Comparison of ENCODE assay signal across 8 cellular contexts in the genomic region with DNA sequence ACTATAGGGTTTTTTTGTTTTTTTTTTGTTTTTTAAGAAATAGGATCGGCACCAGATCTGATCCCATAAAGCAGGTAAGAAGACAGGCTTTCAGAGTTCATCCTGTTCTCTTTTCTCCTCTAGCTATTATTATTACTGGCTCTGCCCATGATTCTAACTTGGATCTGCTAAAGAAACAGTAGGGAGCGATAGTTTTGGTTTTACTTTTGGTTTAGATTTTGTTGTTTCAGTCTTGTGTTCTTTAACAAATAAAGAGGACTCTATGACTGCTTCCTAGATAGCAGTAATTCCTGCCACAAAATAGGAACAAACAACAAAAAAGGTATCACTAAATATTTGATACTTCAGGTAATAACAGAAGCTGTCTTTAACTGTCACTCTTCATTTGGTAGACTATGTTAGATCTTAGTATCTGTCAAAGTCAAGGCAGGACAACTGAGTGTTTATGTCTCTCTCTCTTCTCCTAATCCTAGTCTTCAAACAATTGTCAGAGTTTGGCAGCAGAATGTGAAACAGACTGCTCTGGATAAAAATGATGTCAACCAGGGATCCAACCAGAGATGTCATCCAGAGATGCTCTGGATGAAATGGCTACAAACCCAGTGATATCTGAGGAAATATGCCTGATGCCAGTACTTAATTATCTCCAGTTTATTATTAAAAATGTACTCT.
DNase-seq lines count a peak whose midpoint lies in the region; ATAC-seq, FAIRE-seq and TF ChIP-seq lines count a peak whose summit lies in the region.

No MANE protein-coding gene starts in this region.

- no peak for TF ChIP-seq EP300 in GM12878 (IDR thresholded peaks at IDR 0.05; ENCODE audit: borderline replicate concordance in 1 of 2, control insufficient read depth in 1 of 2, low read depth in 2 of 2, low read length in 2 of 2)

- H3K4me3 Mint-ChIP-seq in naive thymus-derived CD8-positive, alpha-beta T cell: peak overlapping the region; percentile 67 to 85 (median 76)

- no peaks in the 10 kb centered on the region for H3K9me3 ChIP-seq in GM12878 (replicated peaks; ENCODE audit: control insufficient read depth, insufficient read depth, low read length)

- peak overlapping the region; percentile 38 to 92 (median 80) for H3K27ac Mint-ChIP-seq in naive thymus-derived CD8-positive, alpha-beta T cell

- RAD21 ChIA-PET in GM12878 (lab: Charles Lee; ENCODE audit: unreplicated experiment): interaction anchor here (0.7 to 4.2 kb wide), 8 partner anchors 21 to 371 kb away, joined by 3 to 51 read pairs (median 6); no protein-coding TSS in a partner anchor

- intact Hi-C loops in GM12878 (cut with micrococcal nuclease; ENCODE audit: unreplicated experiment): loop anchor here (1.0 to 10.0 kb wide), 3 partner anchors 99 to 371 kb away; no protein-coding TSS in a partner anchor
- intact Hi-C loops in posterior cingulate gyrus (cut with DNase I): loop anchor here (5.0 kb wide), 2 partner anchors 126 to 371 kb away; no protein-coding TSS in a partner anchor

- BruUV-seq in GM12878 (replicated peaks; lab: Mats Ljungman, UMichigan): no TSS peak

- peak overlapping the region; percentile 31 for H3K4me2 ChIP-seq in GM12878 (ENCODE audit: control insufficient read depth, insufficient read depth)

- no peaks in the 10 kb centered on the region; a peak in 2 of 4 replicates for H3K36me3 ChIP-seq in GM12878 (ENCODE audit: control insufficient read depth in 2 of 2, insufficient read depth in 2 of 2, low read length in 1 of 2)

- no peaks in the 10 kb centered on the region; the same call in 1 of the 2 replicates for H4K20me1 ChIP-seq in GM12878 (ENCODE audit: control insufficient read depth, insufficient read depth)

- SMC1A ChIA-PET in GM12878 (lab: Charles Lee; ENCODE audit: uncharacterized antibody, unreplicated experiment): interaction anchor here (0.8 to 7.3 kb wide), 14 partner anchors 11 to 370 kb away, joined by 3 to 67 read pairs (median 4); no protein-coding TSS in a partner anchor

- ATAC-seq in HG02571 (IDR thresholded peaks at IDR 0.05; ENCODE audit: unreplicated experiment) (peak; percentile 62), GM12878 (peak; percentile 79), GM21367 (IDR thresholded peaks at IDR 0.05; ENCODE audit: unreplicated experiment) (no peak)
- peak in 1 of 2 donors; percentile 50 for ATAC-seq in naive thymus-derived CD8-positive, alpha-beta T cell

- peaks cover 22% of the 10 kb centered on the region; the same call in 1 of the 2 replicates for H3K4me1 ChIP-seq in GM12878 (ENCODE audit: control insufficient read depth, insufficient read depth, low read length)

- POLR2A ChIA-PET in GM12878 (lab: Charles Lee): interaction anchor here (0.9 to 2.1 kb wide), 6 partner anchors 11 to 128 kb away, joined by 3 to 7 read pairs (median 6); no protein-coding TSS in a partner anchor
- POLR2A ChIA-PET in naive thymus-derived CD8-positive, alpha-beta T cell (lab: Charles Lee): no interaction called here

- CTCF ChIA-PET in GM12878 (lab: Yijun Ruan, JAX): interaction anchor here (0.7 to 4.0 kb wide), 23 partner anchors 11 to 424 kb away, joined by 3 to 48 read pairs (median 4); no protein-coding TSS in a partner anchor

- no peaks in the 10 kb centered on the region for H3K9me3 Mint-ChIP-seq in naive thymus-derived CD8-positive, alpha-beta T cell

- no peak overlapping the region for H2AFZ ChIP-seq in GM12878 (ENCODE audit: control insufficient read depth, low read depth, low read length)

- WGBS in GM12878 (ENCODE audit: insufficient coverage, insufficient replicate concordance, low lambda C conversion rate, missing lambda C conversion rate): 3% methylated on average over 2 of the region's 2 CpGs

- TF ChIP-seq CTCF in GM12878 (IDR thresholded peaks at IDR 0.05 in 2 of 3, conservative IDR thresholded peaks at IDR 0.05 in 1 of 3; ENCODE audit: control insufficient read depth in 2 of 3, extremely low read depth in 1 of 3, insufficient read depth in 1 of 3, low read depth in 3 of 3, low read length in 3 of 3): no peak

- H3K27me3 ChIP-seq in GM12878 (replicated peaks in 1 of 2; ENCODE audit: control insufficient read depth in 2 of 2, insufficient read depth in 2 of 2, low read length in 1 of 2): no peaks in the 10 kb centered on the region

- in situ Hi-C loops in G401 (cut with HindIII; ENCODE audit: low sequenced_read_pairs) (no loop called here), GM12878 (cut with MboI) (loop anchor here (5.0 kb wide), 1 partner anchor 371 kb away; no protein-coding TSS in a partner anchor)

- TF ChIP-seq POLR2A in GM12878 (IDR thresholded peaks at IDR 0.05; ENCODE audit: low read depth, low read length): no peak

- no peaks in the 10 kb centered on the region for H3K27me3 Mint-ChIP-seq in naive thymus-derived CD8-positive, alpha-beta T cell

- FAIRE-seq in GM12878 (lab: Jason Lieb, UNC): no peak

- H3K27ac ChIP-seq in GM12878 (ENCODE audit: control insufficient read depth, insufficient read depth): peak overlapping the region; percentile 43; the same call in 1 of the 2 replicates

- H3K4me1 Mint-ChIP-seq in naive thymus-derived CD8-positive, alpha-beta T cell: peaks cover 27 to 70% (median 54%) of the 10 kb centered on the region in 4 donors

- no peaks in the 10 kb centered on the region for H3K36me3 Mint-ChIP-seq in naive thymus-derived CD8-positive, alpha-beta T cell

- peak overlapping the region; percentile 8 for H3K4me3 ChIP-seq in GM12878

- no peak overlapping the region; the same call in 1 of the 2 replicates for H3K9ac ChIP-seq in GM12878 (ENCODE audit: control insufficient read depth, insufficient read depth, low read length)

- DNase-seq in G401 (ENCODE audit: low spot score): peak; percentile 45
- DNase-seq in GM12878 (ENCODE audit: low read depth, low spot score): no peak
- DNase-seq in naive thymus-derived CD8-positive, alpha-beta T cell: peak in 3 of 10 donors; percentile 13 to 25 (median 24)
- no peak for DNase-seq in AG08396 (ENCODE audit: low spot score)
- DNase-seq in posterior cingulate gyrus: no peak
- no peak for DNase-seq in NCI-H82 treated with DMSO at 0.1 percent for 48 hours (lab: John Stamatoyannopoulos, UW; ENCODE audit: unreplicated experiment)

- H3K79me2 ChIP-seq in GM12878 (ENCODE audit: control insufficient read depth, insufficient read depth, low read length): peaks cover 72% of the 10 kb centered on the region

- TF ChIP-seq RAD21 in GM12878 (IDR thresholded peaks at IDR 0.05; ENCODE audit: insufficient read depth, low read depth, low read length): no peak

TF ChIP-seq in GM12878, 131 proteins besides CTCF, POLR2A, EP300 and RAD21:
- no peak for TF ChIP-seq HDAC6 (IDR thresholded peaks at IDR 0.05; ENCODE audit: unreplicated experiment)
- TF ChIP-seq, protein P1, sequence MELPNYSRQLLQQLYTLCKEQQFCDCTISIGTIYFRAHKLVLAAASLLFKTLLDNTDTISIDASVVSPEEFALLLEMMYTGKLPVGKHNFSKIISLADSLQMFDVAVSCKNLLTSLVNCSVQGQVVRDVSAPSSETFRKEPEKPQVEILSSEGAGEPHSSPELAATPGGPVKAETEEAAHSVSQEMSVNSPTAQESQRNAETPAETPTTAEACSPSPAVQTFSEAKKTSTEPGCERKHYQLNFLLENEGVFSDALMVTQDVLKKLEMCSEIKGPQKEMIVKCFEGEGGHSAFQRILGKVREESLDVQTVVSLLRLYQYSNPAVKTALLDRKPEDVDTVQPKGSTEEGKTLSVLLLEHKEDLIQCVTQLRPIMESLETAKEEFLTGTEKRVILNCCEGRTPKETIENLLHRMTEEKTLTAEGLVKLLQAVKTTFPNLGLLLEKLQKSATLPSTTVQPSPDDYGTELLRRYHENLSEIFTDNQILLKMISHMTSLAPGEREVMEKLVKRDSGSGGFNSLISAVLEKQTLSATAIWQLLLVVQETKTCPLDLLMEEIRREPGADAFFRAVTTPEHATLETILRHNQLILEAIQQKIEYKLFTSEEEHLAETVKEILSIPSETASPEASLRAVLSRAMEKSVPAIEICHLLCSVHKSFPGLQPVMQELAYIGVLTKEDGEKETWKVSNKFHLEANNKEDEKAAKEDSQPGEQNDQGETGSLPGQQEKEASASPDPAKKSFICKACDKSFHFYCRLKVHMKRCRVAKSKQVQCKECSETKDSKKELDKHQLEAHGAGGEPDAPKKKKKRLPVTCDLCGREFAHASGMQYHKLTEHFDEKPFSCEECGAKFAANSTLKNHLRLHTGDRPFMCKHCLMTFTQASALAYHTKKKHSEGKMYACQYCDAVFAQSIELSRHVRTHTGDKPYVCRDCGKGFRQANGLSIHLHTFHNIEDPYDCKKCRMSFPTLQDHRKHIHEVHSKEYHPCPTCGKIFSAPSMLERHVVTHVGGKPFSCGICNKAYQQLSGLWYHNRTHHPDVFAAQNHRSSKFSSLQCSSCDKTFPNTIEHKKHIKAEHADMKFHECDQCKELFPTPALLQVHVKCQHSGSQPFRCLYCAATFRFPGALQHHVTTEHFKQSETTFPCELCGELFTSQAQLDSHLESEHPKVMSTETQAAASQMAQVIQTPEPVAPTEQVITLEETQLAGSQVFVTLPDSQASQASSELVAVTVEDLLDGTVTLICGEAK (IDR thresholded peaks at IDR 0.05; ENCODE audit: borderline replicate concordance): 0 out of 2 replicates have a peak, but pooled peaks have one; percentile 17
